ENCODE assay signal across 9 cellular contexts in genomic region chr3:152272771-152273242, GRCh38. TPM values are rescaled to one million over a fixed set of nuclear protein-coding genes. Genes with fewer than 3 reads are reported as not detected.
DNase-seq lines count a peak whose midpoint lies in the region; ATAC-seq and TF ChIP-seq lines count a peak whose summit lies in the region.
"Had no signal": no experiment of that assay in that cellular context is flagged by ENCODE, and none has a peak within 500 bp of the region (broad histone marks: within the 10 kb centered on the region; RNA-seq: fewer than 3 reads in every experiment).

No MANE protein-coding gene starts in this region.

- H3K27me3 ChIP-seq in esophagus squamous epithelium = no peaks in the 10 kb centered on the region

- H3K9me3 ChIP-seq in T-helper 17 cell (ENCODE audit: control insufficient read depth, low read length, poor library complexity, severe bottlenecking) (no peaks in the 10 kb centered on the region), esophagus squamous epithelium (no peaks in the 10 kb centered on the region)

- H3K36me3 ChIP-seq in esophagus squamous epithelium = no peaks in the 10 kb centered on the region

- intact Hi-C loops in esophagus squamous epithelium (cut with DNase I) = no loop called here

- 11 to 20% methylated on average over 3 of the region's 3 CpGs for WGBS in esophagus squamous epithelium, 2 donors

- peak overlapping the region; percentile 9 to 100 (median 88) for H3K27ac ChIP-seq in esophagus squamous epithelium

- H3K4me1 Mint-ChIP-seq in T-helper 17 cell = peaks cover 45% of the 10 kb centered on the region

- TF ChIP-seq POLR2A in esophagus squamous epithelium (IDR thresholded peaks at IDR 0.05) = no peak

- H3K36me3 Mint-ChIP-seq in T-helper 17 cell (ENCODE audit: low read depth) = peaks cover 6% of the 10 kb centered on the region

- ATAC-seq in T-helper 17 cell (no peak), GM19467 (IDR thresholded peaks at IDR 0.05; ENCODE audit: unreplicated experiment) (no peak), HG03378 (IDR thresholded peaks at IDR 0.05; ENCODE audit: unreplicated experiment) (no peak)

- peak overlapping the region; percentile 95 for H3K27ac Mint-ChIP-seq in T-helper 17 cell

- H3K4me3 ChIP-seq in HFF-Myc (replicated peaks; ENCODE audit: low read depth, low read length) (peak overlapping the region; percentile 71), esophagus squamous epithelium (peak overlapping the region in 3 of 4 donors; percentile 66 to 95 (median 94))

- TF ChIP-seq CTCF in HFF-Myc (IDR thresholded peaks at IDR 0.05; ENCODE audit: low read depth, low read length, missing control alignments) (no peak), esophagus squamous epithelium (IDR thresholded peaks at IDR 0.05) (no peak)

- H3K4me3 Mint-ChIP-seq in T-helper 17 cell = peak overlapping the region; percentile 92

- peaks cover 19 to 73% (median 27%) of the 10 kb centered on the region in 3 donors for H3K4me1 ChIP-seq in esophagus squamous epithelium

- no peaks in the 10 kb centered on the region for H3K27me3 Mint-ChIP-seq in T-helper 17 cell

- DNase-seq in HFF-Myc (ENCODE audit: extremely low read depth, low read depth) = peak; percentile 57
- no peak for DNase-seq in T-helper 17 cell
- no peak for DNase-seq in esophagus squamous epithelium (lab: John Stamatoyannopoulos, UW)
- peak; percentile 31 for DNase-seq in stimulated activated naive CD4-positive, alpha-beta T cell treated with Interleukin-2 at 50 U/mL for 16 hours (lab: John Stamatoyannopoulos, UW)
- DNase-seq in GOT3 (lab: John Stamatoyannopoulos, UW) = no peak
- DNase-seq in NCI-H748 treated with DMSO at 0.1 percent for 48 hours (lab: John Stamatoyannopoulos, UW) = no peak
- DNase-seq: NCI-H2171 treated with DMSO at 0.1 percent for 48 hours had no signal

RNA-seq across cellular contexts. Expression of gene MBNL1, which starts 4.1 kb away (rescaled TPM):
- 100 to 1,000 TPM; 641 to 725 TPM for total RNA-seq in T-helper 17 cell
- total RNA-seq in esophagus squamous epithelium = 100 to 1,000 TPM in 3 of 4 donors, 10 to 100 TPM in 1; 94.0 to 318 (median 161) TPM

Comparison
In these comparisons a context has a peak if more than half of its experiments do, and no peak if none do; other contexts are left out.
1. DNase-seq: peak in HFF-Myc (single experiment) and stimulated activated naive CD4-positive, alpha-beta T cell treated with Interleukin-2 at 50 U/mL for 16 hours (single experiment); none in T-helper 17 cell (0 of 3), esophagus squamous epithelium (single experiment), GOT3 (single experiment) and NCI-H748 treated with DMSO at 0.1 percent for 48 hours (single experiment).